Comparison of ENCODE assay signal across 18 cellular contexts in the genomic region with DNA sequence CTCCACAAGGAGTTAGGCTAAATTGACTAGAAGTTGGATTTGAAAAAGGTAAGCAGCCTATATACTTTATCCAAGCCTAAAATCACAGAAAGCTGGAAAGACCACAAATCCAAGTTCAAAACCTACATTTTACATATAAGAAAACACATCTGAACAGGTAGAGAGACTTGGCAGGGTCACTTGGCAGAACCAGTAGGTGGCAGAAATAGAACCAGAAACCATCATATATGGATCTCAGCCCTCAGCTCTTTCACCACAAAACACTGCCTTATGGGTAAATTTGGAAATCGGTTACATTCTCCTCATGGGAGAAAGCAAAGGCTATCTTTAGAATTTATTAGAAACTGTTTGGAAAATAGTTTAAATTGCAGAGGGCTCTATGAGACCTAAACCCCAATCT. TPM values are rescaled to one million over a fixed set of nuclear protein-coding genes. Genes with fewer than 3 reads are reported as not detected.
A peak's percentile ranks its signal among the peaks of the same experiment; 100 is the strongest.
DNase-seq lines count a peak whose midpoint lies in the region; ATAC-seq, FAIRE-seq and TF ChIP-seq lines count a peak whose summit lies in the region.
"Had no signal": no experiment of that assay in that cellular context is flagged by ENCODE, and none has a peak within 500 bp of the region (broad histone marks: within the 10 kb centered on the region; RNA-seq: fewer than 3 reads in every experiment).

No MANE protein-coding gene starts in this region.

- WGBS in H1 (ENCODE audit: extremely low coverage in 1 of 2, insufficient coverage in 1 of 2, insufficient read length in 1 of 2, insufficient replicate concordance in 2 of 2, low coverage in 1 of 2, low lambda C conversion rate in 2 of 2, missing lambda C conversion rate in 1 of 2), 2 experiments, result 92% methylated on average over 1 of the region's 1 CpG; no CpG with 5 or more reads in 1 of the 2 experiments
- 52 to 63% methylated on average over 1 of the region's 1 CpG for WGBS in pancreas, 2 donors

- CTCF ChIA-PET in H1 (lab: Charles Lee; ENCODE audit: partially characterized antibody), result interaction anchor here (0.7 to 2.2 kb wide), 4 partner anchors 9 to 119 kb away, joined by 3 to 8 read pairs (median 4); no protein-coding TSS in a partner anchor

- no peak overlapping the region for H2BK12ac ChIP-seq in H1 (ENCODE audit: low read depth, low read length)

- H3K4me2 ChIP-seq in H1 (ENCODE audit: insufficient read depth in 1 of 2, low read depth in 2 of 2, low read length in 2 of 2), result no peak overlapping the region

- H3K18ac ChIP-seq in H1 (ENCODE audit: extremely low read depth, low read length), result no peak overlapping the region

- no peaks in the 10 kb centered on the region for H3K4me1 ChIP-seq in H1 (replicated peaks in 1 of 4; ENCODE audit: control insufficient read depth in 3 of 4, insufficient read depth in 4 of 4, low read length in 3 of 4)
- H3K4me1 ChIP-seq in pancreas, result peaks cover 0 to 11% (median 8%) of the 10 kb centered on the region in 3 donors

- H3K27me3 ChIP-seq in GM06990 (replicated peaks; ENCODE audit: control insufficient read depth, insufficient read depth, low read length), result no peaks in the 10 kb centered on the region
- H3K27me3 ChIP-seq in H1 (replicated peaks in 1 of 4; ENCODE audit: control insufficient read depth in 3 of 4, extremely low read depth in 1 of 4, insufficient read depth in 3 of 4, low read length in 3 of 4), result no peaks in the 10 kb centered on the region
- H3K27me3 ChIP-seq in pancreas, result no peaks in the 10 kb centered on the region
- H3K27me3 ChIP-seq: dorsolateral prefrontal cortex, upper lobe of right lung had no signal

- no peak overlapping the region for H4K5ac ChIP-seq in H1 (ENCODE audit: insufficient read length, low read depth, low read length)

- no peaks in the 10 kb centered on the region; the same call in 1 of the 2 replicates for H3K79me1 ChIP-seq in H1 (ENCODE audit: low read depth, low read length)

- no peak overlapping the region for H3K27ac ChIP-seq in H1 (ENCODE audit: low read depth, low read length)
- no peak overlapping the region for H3K27ac ChIP-seq in pancreas
- H3K27ac ChIP-seq: upper lobe of right lung had no signal

- TF ChIP-seq POLR2A in H1 (IDR thresholded peaks at IDR 0.05; ENCODE audit: control extremely low read depth in 1 of 2, low read depth in 2 of 2, low read length in 2 of 2), result no peak

- no peaks in the 10 kb centered on the region for H3K9me3 ChIP-seq in H1 (ENCODE audit: insufficient read depth in 2 of 2, low read depth in 1 of 2, low read length in 1 of 2)
- no peaks in the 10 kb centered on the region for H3K9me3 ChIP-seq in pancreas
- H3K9me3 ChIP-seq: upper lobe of right lung had no signal

- H2BK20ac ChIP-seq in H1 (ENCODE audit: low read length), result no peak overlapping the region

- TF ChIP-seq EP300 in H1 (IDR thresholded peaks at IDR 0.05; ENCODE audit: borderline replicate concordance in 1 of 2, low read depth in 2 of 2, low read length in 2 of 2), result no peak

- H2BK15ac ChIP-seq in H1 (ENCODE audit: low read length), result no peak overlapping the region

- DNase-seq in GM06990 (ENCODE audit: extremely low read depth, insufficient read length), result no peak
- no peak for DNase-seq in H1 (ENCODE audit: low read depth in 1 of 2, low spot score in 2 of 2)
- no peak for DNase-seq in pancreas
- no peak for DNase-seq in Kasumi-1 (lab: John Stamatoyannopoulos, UW)
- DNase-seq in effector memory CD8-positive, alpha-beta T cell, result no peak
- DNase-seq in activated T-cell treated with anti-CD3 and anti-CD28 coated beads, Interleukin-2, amount 50 U/mL, for 4 hours, result no peak
- DNase-seq: anterior cingulate cortex; C1 segment of cervical spinal cord; DMS79 treated with DMSO at 0.1 percent for 48 hours; dorsolateral prefrontal cortex; islet precursor cell; KBM-7; NCI-H146; NCI-H69; stimulated activated CD4-positive, alpha-beta T cell treated with anti-CD3 and anti-CD28 coated beads, Interleukin-2, amount 100 ng/mL, for 48 hours; T1000; upper lobe of right lung had no signal

- POLR2A ChIA-PET in H1 (lab: Charles Lee; ENCODE audit: partially characterized antibody), result interaction anchor here (0.9 kb wide), 1 partner anchor 16 kb away, joined by 3 read pairs; no protein-coding TSS in a partner anchor

- peaks cover 9% of the 10 kb centered on the region for H3K36me3 ChIP-seq in GM06990 (ENCODE audit: control insufficient read depth, insufficient read depth, low read length)
- peaks cover 15 to 66% (median 43%) of the 10 kb centered on the region in 4 experiments for H3K36me3 ChIP-seq in H1 (ENCODE audit: control insufficient read depth in 2 of 4, insufficient read depth in 4 of 4, low read length in 3 of 4)
- peaks cover 0 to 32% (median 6%) of the 10 kb centered on the region in 3 donors for H3K36me3 ChIP-seq in pancreas

- H3K36me3 Mint-ChIP-seq in effector memory CD8-positive, alpha-beta T cell (ENCODE audit: insufficient read depth), result peaks cover 92% of the 10 kb centered on the region
- peaks cover 34% of the 10 kb centered on the region for H3K36me3 Mint-ChIP-seq in activated T-cell treated with anti-CD3 and anti-CD28 coated beads, Interleukin-2, amount 50 U/mL, for 4 hours (ENCODE audit: insufficient read depth)

- H3K14ac ChIP-seq in H1 (ENCODE audit: insufficient read length), result no peak overlapping the region

- H2AK5ac ChIP-seq in H1 (ENCODE audit: low read depth, low read length), result no peak overlapping the region

- intact Hi-C loops in pancreas (cut with DNase I), result loop anchor here in 1 of 3 donors (10.0 kb wide), 1 partner anchor 54 kb away; no protein-coding TSS in a partner anchor

- no peak overlapping the region for H2BK120ac ChIP-seq in H1 (replicated peaks; ENCODE audit: low read depth, low read length)

- H3K4me3 ChIP-seq in GM06990 (replicated peaks; ENCODE audit: low read depth, low read length), result no peak overlapping the region
- no peak overlapping the region for H3K4me3 ChIP-seq in H1 (ENCODE audit: extremely low read depth in 1 of 4, insufficient read depth in 2 of 4, low read depth in 3 of 4, low read length in 4 of 4)
- H3K4me3 ChIP-seq in pancreas, result no peak overlapping the region
- H3K4me3 ChIP-seq: dorsolateral prefrontal cortex, upper lobe of right lung had no signal

- H3K27me3 Mint-ChIP-seq in effector memory CD8-positive, alpha-beta T cell, result no peaks in the 10 kb centered on the region
- no peaks in the 10 kb centered on the region for H3K27me3 Mint-ChIP-seq in activated T-cell treated with anti-CD3 and anti-CD28 coated beads, Interleukin-2, amount 50 U/mL, for 4 hours (ENCODE audit: low read depth)

- peak; percentile 6 to 16; a peak in 2 of 4 replicates for TF ChIP-seq RAD21 in H1 (IDR thresholded peaks at IDR 0.05 in 1 of 2, conservative IDR thresholded peaks at IDR 0.05 in 1 of 2; ENCODE audit: low read depth in 2 of 2, low read length in 2 of 2)

- no peaks in the 10 kb centered on the region for H3K23me2 ChIP-seq in H1 (ENCODE audit: low read depth, low read length)

- no peak overlapping the region for H2AFZ ChIP-seq in H1 (ENCODE audit: low read length)

- H3K9me3 Mint-ChIP-seq in effector memory CD8-positive, alpha-beta T cell, result no peaks in the 10 kb centered on the region
- H3K9me3 Mint-ChIP-seq in activated T-cell treated with anti-CD3 and anti-CD28 coated beads, Interleukin-2, amount 50 U/mL, for 4 hours, result no peaks in the 10 kb centered on the region

- H3K79me2 ChIP-seq in H1 (ENCODE audit: control insufficient read depth in 1 of 2, insufficient read depth in 2 of 2, low read length in 2 of 2), result no peaks in the 10 kb centered on the region

- H3K4me3 Mint-ChIP-seq in effector memory CD8-positive, alpha-beta T cell, result no peak overlapping the region
- H3K4me3 Mint-ChIP-seq in activated T-cell treated with anti-CD3 and anti-CD28 coated beads, Interleukin-2, amount 50 U/mL, for 4 hours, result no peak overlapping the region

- ATAC-seq in pancreas, result peak in 3 of 4 donors; percentile 25 to 58 (median 45)
- ATAC-seq in effector memory CD8-positive, alpha-beta T cell (replicated peaks), result no peak
- ATAC-seq in activated T-cell treated with anti-CD3 and anti-CD28 coated beads, Interleukin-2, amount 50 U/mL, for 4 hours, result no peak
- ATAC-seq: upper lobe of right lung had no signal

- H3K23ac ChIP-seq in H1 (ENCODE audit: insufficient read length), result no peak overlapping the region

- no peaks in the 10 kb centered on the region for H4K20me1 ChIP-seq in H1 (replicated peaks in 1 of 2; ENCODE audit: control insufficient read depth in 1 of 2, insufficient read depth in 2 of 2, low read length in 2 of 2)

- no peak overlapping the region for H3K9ac ChIP-seq in H1 (replicated peaks in 1 of 4; ENCODE audit: extremely low read depth in 1 of 4, low read depth in 3 of 4, low read length in 3 of 4)

- FAIRE-seq in H1 (lab: Jason Lieb, UNC), result no peak
- FAIRE-seq in pancreas (lab: Jason Lieb, UNC), result no peak

- TF ChIP-seq CTCF in GM06990 (IDR thresholded peaks at IDR 0.05; ENCODE audit: insufficient read depth, low read length, poor library complexity, severe bottlenecking) (peak; percentile 23), LNCAP (IDR thresholded peaks at IDR 0.05) (peak; percentile 50), H1 (IDR thresholded peaks at IDR 0.05; ENCODE audit: control extremely low read depth in 1 of 3, insufficient read depth in 1 of 3, low read depth in 1 of 3, low read length in 3 of 3) (no peak), pancreas (IDR thresholded peaks at IDR 0.05) (no peak)

- no peak overlapping the region for H3K27ac Mint-ChIP-seq in effector memory CD8-positive, alpha-beta T cell

- no peak overlapping the region for H3K4ac ChIP-seq in H1 (replicated peaks; ENCODE audit: insufficient read length, low read depth, low read length)

- no peak overlapping the region for H3K56ac ChIP-seq in H1 (replicated peaks; ENCODE audit: insufficient read length, low read depth, low read length)

- no peak overlapping the region for H2BK5ac ChIP-seq in H1 (ENCODE audit: low read depth, low read length)

- H4K91ac ChIP-seq in H1 (replicated peaks; ENCODE audit: insufficient read length, low read length), result no peak overlapping the region

- peaks cover 0 to 14% of the 10 kb centered on the region in 2 donors for H3K4me1 Mint-ChIP-seq in effector memory CD8-positive, alpha-beta T cell (ENCODE audit: low read depth in 2 of 2)
- H3K4me1 Mint-ChIP-seq in activated T-cell treated with anti-CD3 and anti-CD28 coated beads, Interleukin-2, amount 50 U/mL, for 4 hours (ENCODE audit: low read depth), result peaks cover 3% of the 10 kb centered on the region

- no peak overlapping the region for H4K8ac ChIP-seq in H1 (ENCODE audit: extremely low read depth, insufficient read depth, low read length)

RNA-seq across cellular contexts. Expression of gene MKRN2, which starts 44.2 kb away (rescaled TPM):
- total RNA-seq in H1 (2021; fragmentation: NEBNext Ultra II Directional; extraction: Animal tissue kit (Norgen Biotek cat#: 25700)), result 17.6 and 17.8 TPM in 2 replicates
- polyA plus RNA-seq in H1 (2011; rRNA removed), result 15.3 and 17.4 TPM in 2 replicates
- 19.4 TPM for polyA plus RNA-seq in H1 (2011; cell fraction: cytosol; rRNA removed)
- polyA plus RNA-seq in H1 (2011; cell fraction: nucleus; rRNA removed), result 15.4 TPM
- 12.1 to 14.9 TPM (median 13.6 TPM) in 4 replicates for polyA plus RNA-seq in H1 (2012, experiment 1 of 2)
- polyA plus RNA-seq in H1 (2012, experiment 2 of 2), result 4.0 TPM
- polyA plus RNA-seq in H1 (2013, experiment 1 of 2), result 8.7 TPM
- 8.8 TPM for polyA plus RNA-seq in H1 (2013, experiment 2 of 2)
- polyA minus RNA-seq in H1 (2011; rRNA and poly(A)+ RNA removed), result 27.0 and 30.7 TPM in 2 replicates
- polyA minus RNA-seq in H1 (2011; cell fraction: cytosol; rRNA and poly(A)+ RNA removed), result 11.5 TPM
- polyA minus RNA-seq in H1 (2011; cell fraction: nucleus; rRNA and poly(A)+ RNA removed), result 14.9 TPM
- 10 to 100 TPM; 11.8 to 17.0 (median 13.9) TPM for total RNA-seq in pancreas
- polyA plus RNA-seq in pancreas, result 10 to 100 TPM in 1 of 2 donors, 1 to 10 TPM in 1; 8.5 to 11.8 TPM
- 10 to 100 TPM; 37.7 to 43.7 (median 37.8) TPM for total RNA-seq in activated T-cell treated with anti-CD3 and anti-CD28 coated beads, Interleukin-2, amount 50 U/mL, for 4 hours

RNA-seq across cellular contexts. Expression of gene MKRN2OS, which starts 55.8 kb away (rescaled TPM):
- 0.41 TPM in 1 of 2 replicates, not detected in the other for total RNA-seq in H1 (2021; fragmentation: NEBNext Ultra II Directional; extraction: Animal tissue kit (Norgen Biotek cat#: 25700))
- polyA plus RNA-seq in H1 (2011; rRNA removed) (0.15 and 0.17 TPM in 2 replicates), pancreas (1 to 10 TPM; 1.9 to 3.2 TPM)
- polyA plus RNA-seq in H1 (2011; cell fraction: cytosol; rRNA removed), result 0.22 TPM
- polyA plus RNA-seq in H1 (2011; cell fraction: nucleus; rRNA removed), result not detected
- polyA plus RNA-seq in H1 (2012, experiment 1 of 2), result 0.52 to 1.1 TPM (median 0.79 TPM) in 4 replicates
- polyA plus RNA-seq in H1 (2012, experiment 2 of 2), result not detected
- not detected for polyA plus RNA-seq in H1 (2013, experiment 1 of 2)
- polyA plus RNA-seq in H1 (2013, experiment 2 of 2), result 0.09 TPM
- polyA minus RNA-seq in H1 (2011; rRNA and poly(A)+ RNA removed), result 0.24 TPM in 1 of 2 replicates, not detected in the other
- not detected for polyA minus RNA-seq in H1 (2011; cell fraction: cytosol; rRNA and poly(A)+ RNA removed)
- polyA minus RNA-seq in H1 (2011; cell fraction: nucleus; rRNA and poly(A)+ RNA removed), result not detected
- 1 to 10 TPM; 1.5 to 3.9 (median 2.4) TPM for total RNA-seq in pancreas
- not detected for total RNA-seq in activated T-cell treated with anti-CD3 and anti-CD28 coated beads, Interleukin-2, amount 50 U/mL, for 4 hours
- total RNA-seq: upper lobe of right lung had no signal

Comparison
In these comparisons a context has a peak if more than half of its experiments do, and no peak if none do; other contexts are left out.
1. CTCF ChIP-seq: peak in GM06990 (single experiment) and LNCAP (single experiment); none in H1 (0 of 3) and pancreas (0 of 4).
2. ATAC-seq: peak in pancreas (3 of 4); none in effector memory CD8-positive, alpha-beta T cell (single experiment) and activated T-cell treated with anti-CD3 and anti-CD28 coated beads, Interleukin-2, amount 50 U/mL, for 4 hours (0 of 2).